Comparison of ENCODE assay signal across 8 cellular contexts in genomic region chr16:3879258-3879886, GRCh38. TPM values are rescaled to one million over a fixed set of nuclear protein-coding genes. Genes with fewer than 3 reads are reported as not detected.
DNase-seq lines count a peak whose midpoint lies in the region; ATAC-seq, FAIRE-seq and TF ChIP-seq lines count a peak whose summit lies in the region.

No MANE protein-coding gene starts in this region.

- TF ChIP-seq CTCF in pancreas (IDR thresholded peaks at IDR 0.05): no peak

- H3K4me3 ChIP-seq in pancreas: peak overlapping the region; percentile 53 to 76 (median 70)

- FAIRE-seq in pancreas (lab: Jason Lieb, UNC): no peak

- 1% methylated on average over 50 of the region's 50 CpGs for WGBS in pancreas, 2 donors

- no peaks in the 10 kb centered on the region for H3K27me3 ChIP-seq in pancreas

- DNase-seq in activated CD8-positive, alpha-beta memory T cell treated with anti-CD3 and anti-CD28 coated beads, Interleukin-2, amount 50 U/mL, for 48 hours: peak; percentile 66
- DNase-seq in glomerular visceral epithelial cell (ENCODE audit: extremely low spot score): peak; percentile 21
- peak in 3 of 6 donors; percentile 26 to 89 (median 65) for DNase-seq in pancreas
- no peak for DNase-seq in AG08395 (ENCODE audit: low spot score)
- DNase-seq in NCI-H446 treated with DMSO at 0.1 percent for 48 hours (lab: John Stamatoyannopoulos, UW): no peak
- no peak for DNase-seq in EL

- no peaks in the 10 kb centered on the region for H3K9me3 ChIP-seq in pancreas

- ATAC-seq in GM18498 (IDR thresholded peaks at IDR 0.05; ENCODE audit: unreplicated experiment) (peak; percentile 7), HG03460 (IDR thresholded peaks at IDR 0.05; ENCODE audit: unreplicated experiment) (peak; percentile 22), pancreas (peak; percentile 25 to 47 (median 44))

- no peaks in the 10 kb centered on the region for H3K36me3 ChIP-seq in pancreas

- peak overlapping the region in 2 of 4 donors; percentile 17 for H3K27ac ChIP-seq in pancreas

- intact Hi-C loops in pancreas (cut with DNase I): loop anchor here in 1 of 3 donors (5.0 to 10.0 kb wide), 2 partner anchors 105 to 187 kb away; no protein-coding TSS in a partner anchor

- H3K4me1 ChIP-seq in pancreas: peaks cover 13 to 36% (median 24%) of the 10 kb centered on the region in 3 donors

RNA-seq across cellular contexts. Expression of gene CREBBP, which starts 1.1 kb away (rescaled TPM):
- 10 to 100 TPM; 23.7 to 49.4 (median 31.4) TPM for total RNA-seq in pancreas
- polyA plus RNA-seq in pancreas: 10 to 100 TPM; 14.4 to 31.7 TPM

Comparison
In these comparisons a context has a peak if more than half of its experiments do, and no peak if none do; other contexts are left out.
1. DNase-seq: peak in activated CD8-positive, alpha-beta memory T cell treated with anti-CD3 and anti-CD28 coated beads, Interleukin-2, amount 50 U/mL, for 48 hours (single experiment) and glomerular visceral epithelial cell (single experiment); none in AG08395 (single experiment), NCI-H446 treated with DMSO at 0.1 percent for 48 hours (single experiment) and EL (single experiment).
2. Peak in every context shown above with its lines, with median percentiles within 50 percentile points of each other: ATAC-seq.